In the genomic region with DNA sequence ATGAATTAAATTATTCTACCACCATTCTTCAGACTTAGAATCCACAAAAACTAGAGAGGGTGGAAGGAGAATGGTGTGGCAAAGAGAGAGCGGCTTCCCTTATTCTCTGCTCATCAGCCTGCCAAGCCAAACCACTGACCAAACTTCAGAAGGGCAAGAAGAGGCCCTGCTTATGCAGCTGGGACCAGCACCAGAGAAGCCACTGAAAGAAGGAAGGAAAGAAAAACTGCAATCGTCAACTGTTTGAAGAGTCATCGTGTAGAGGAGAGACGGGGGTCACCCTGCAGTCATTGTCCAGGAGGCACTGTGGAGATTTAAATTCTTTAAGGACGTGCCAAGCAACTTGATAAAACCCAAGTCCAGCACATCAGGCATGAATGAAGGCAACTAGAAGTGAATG, we compare ENCODE assay signal across 29 cellular contexts. TPM values are rescaled to one million over a fixed set of nuclear protein-coding genes. Genes with fewer than 3 reads are reported as not detected.
A peak's percentile ranks its signal among the peaks of the same experiment; 100 is the strongest.
DNase-seq lines count a peak whose midpoint lies in the region; ATAC-seq and TF ChIP-seq lines count a peak whose summit lies in the region.
"Had no signal": no experiment of that assay in that cellular context is flagged by ENCODE, and none has a peak within 500 bp of the region (broad histone marks: within the 10 kb centered on the region; RNA-seq: fewer than 3 reads in every experiment).

No MANE protein-coding gene starts in this region.

- WGBS in heart left ventricle, 4 donors, result 57 to 61% (median 59%) methylated on average over 5 of the region's 5 CpGs
- WGBS in esophagus squamous epithelium, 2 donors, result 58 to 60% methylated on average over 5 of the region's 5 CpGs

- no peak overlapping the region for H3K27ac ChIP-seq in right atrium auricular region
- peak overlapping the region in 6 of 12 donors; percentile 0 to 81 (median 18) for H3K27ac ChIP-seq in heart left ventricle
- H3K27ac ChIP-seq in esophagus squamous epithelium, result peak overlapping the region in 1 of 4 donors; percentile 34

- intact Hi-C loops in Right ventricle myocardium inferior (cut with DNase I) (no loop called here), heart left ventricle (cut with DNase I) (no loop called here), esophagus squamous epithelium (cut with DNase I) (no loop called here)

- no peak for TF ChIP-seq CTCF in right atrium auricular region (IDR thresholded peaks at IDR 0.05)
- no peak for TF ChIP-seq CTCF in heart left ventricle (IDR thresholded peaks at IDR 0.05)
- no peak for TF ChIP-seq CTCF in osteocyte (IDR thresholded peaks at IDR 0.05)
- TF ChIP-seq CTCF in esophagus squamous epithelium (IDR thresholded peaks at IDR 0.05), result no peak

- peaks cover 31% of the 10 kb centered on the region for H3K4me1 Mint-ChIP-seq in osteocyte (ENCODE audit: unreplicated experiment)
- H3K4me1 Mint-ChIP-seq: activated CD4-positive, alpha-beta T cell treated with anti-CD3 and anti-CD28 coated beads for 36 hours; activated naive CD8-positive, alpha-beta T cell treated with anti-CD3 and anti-CD28 coated beads, Interleukin-2, amount 50 U/mL, for 24 hours; stimulated activated memory B cell treated with anti-CD40 and anti-IgM and Interleukin-4, amounts not matched to agents 10 μg/mL and 1 μg/mL and 100 μg/mL, for 72 hours had no signal

- H3K36me3 ChIP-seq in right atrium auricular region (peaks cover 81% of the 10 kb centered on the region), heart left ventricle (peaks cover 0 to 83% (median 70%) of the 10 kb centered on the region in 9 donors), esophagus squamous epithelium (peaks cover 0 to 36% (median 0%) of the 10 kb centered on the region in 3 donors)

- peaks cover 0 to 93% of the 10 kb centered on the region in 2 donors for H3K4me1 ChIP-seq in right atrium auricular region
- H3K4me1 ChIP-seq in heart left ventricle, result peaks cover 5 to 97% (median 72%) of the 10 kb centered on the region in 12 donors
- peaks cover 5 to 84% (median 26%) of the 10 kb centered on the region in 3 donors for H3K4me1 ChIP-seq in esophagus squamous epithelium

- DNase-seq in Right ventricle myocardium inferior (ENCODE audit: missing footprints) (no peak), right atrium auricular region (ENCODE audit: low spot score) (no peak), heart left ventricle (no peak), osteocyte (ENCODE audit: extremely low spot score, unreplicated experiment) (peak; percentile 27), esophagus squamous epithelium (lab: John Stamatoyannopoulos, UW) (no peak)
- DNase-seq: 8988T; activated CD4-positive, alpha-beta T cell treated with anti-CD3 and anti-CD28 coated beads for 36 hours; activated CD8-positive, alpha-beta memory T cell treated with anti-CD3 and anti-CD28 coated beads for 24 hours; activated gamma-delta T cell; activated naive CD8-positive, alpha-beta T cell treated with anti-CD3 and anti-CD28 coated beads, Interleukin-2, amount 50 U/mL, for 24 hours; activated T-cell treated with anti-CD3 and anti-CD28 coated beads, Interleukin-2, amount 50 U/mL, for 1 hour; CD4-positive, alpha-beta memory T cell; effector memory CD8-positive, alpha-beta T cell; gastrocnemius medialis; hypothalamus; KG1; mammary epithelial cell; NCI-H1048; NCI-H1930; NCI-H526 treated with DMSO at 0.1 percent for 48 hours; stimulated activated CD4-positive, alpha-beta T cell treated with anti-CD3 and anti-CD28 coated beads, Interleukin-2, amount 100 ng/mL, for 48 hours had no signal

- H3K36me3 Mint-ChIP-seq in osteocyte (ENCODE audit: unreplicated experiment), result peaks cover 41% of the 10 kb centered on the region
- H3K36me3 Mint-ChIP-seq: CD4-positive, alpha-beta memory T cell; stimulated activated memory B cell treated with anti-CD40 and anti-IgM and Interleukin-4, amounts not matched to agents 10 μg/mL and 1 μg/mL and 100 μg/mL, for 72 hours had no signal

- no peak overlapping the region for H3K4me3 Mint-ChIP-seq in osteocyte (ENCODE audit: unreplicated experiment)
- H3K4me3 Mint-ChIP-seq: activated CD4-positive, alpha-beta T cell treated with anti-CD3 and anti-CD28 coated beads for 36 hours; activated naive CD8-positive, alpha-beta T cell treated with anti-CD3 and anti-CD28 coated beads, Interleukin-2, amount 50 U/mL, for 24 hours; brain; CD4-positive, alpha-beta memory T cell; effector memory CD8-positive, alpha-beta T cell; stimulated activated memory B cell treated with anti-CD40 and anti-IgM and Interleukin-4, amounts not matched to agents 10 μg/mL and 1 μg/mL and 100 μg/mL, for 72 hours had no signal

- H3K27ac Mint-ChIP-seq in osteocyte (ENCODE audit: unreplicated experiment), result no peak overlapping the region
- H3K27ac Mint-ChIP-seq: activated CD4-positive, alpha-beta T cell treated with anti-CD3 and anti-CD28 coated beads for 36 hours; activated naive CD8-positive, alpha-beta T cell treated with anti-CD3 and anti-CD28 coated beads, Interleukin-2, amount 50 U/mL, for 24 hours; CD4-positive, alpha-beta memory T cell; effector memory CD8-positive, alpha-beta T cell; stimulated activated memory B cell treated with anti-CD40 and anti-IgM and Interleukin-4, amounts not matched to agents 10 μg/mL and 1 μg/mL and 100 μg/mL, for 72 hours had no signal

- TF ChIP-seq POLR2A in heart left ventricle (IDR thresholded peaks at IDR 0.05) (no peak), esophagus squamous epithelium (IDR thresholded peaks at IDR 0.05) (no peak)

- ATAC-seq in Right ventricle myocardium inferior (peak; percentile 21), heart left ventricle (peak in 3 of 4 donors; percentile 8 to 32 (median 18)), GM19395 (IDR thresholded peaks at IDR 0.05; ENCODE audit: unreplicated experiment) (no peak), HG02763 (IDR thresholded peaks at IDR 0.05; ENCODE audit: unreplicated experiment) (no peak), GM18861 (IDR thresholded peaks at IDR 0.05; ENCODE audit: unreplicated experiment) (no peak)
- ATAC-seq: activated CD4-positive, alpha-beta T cell treated with anti-CD3 and anti-CD28 coated beads for 36 hours; activated naive CD8-positive, alpha-beta T cell treated with anti-CD3 and anti-CD28 coated beads, Interleukin-2, amount 50 U/mL, for 24 hours; effector memory CD8-positive, alpha-beta T cell; esophagus mucosa; gastrocnemius medialis; SK-N-SH treated with all-trans-retinoic acid at 6 μM for 48 hours; stimulated activated memory B cell treated with anti-CD40 and anti-IgM and Interleukin-4, amounts not matched to agents 10 μg/mL and 1 μg/mL and 100 μg/mL, for 72 hours had no signal

- H3K4me3 ChIP-seq in right atrium auricular region (no peak overlapping the region), heart left ventricle (no peak overlapping the region), esophagus squamous epithelium (no peak overlapping the region)
- H3K4me3 ChIP-seq: gastrocnemius medialis had no signal

- H3K27me3 ChIP-seq in right atrium auricular region, result no peaks in the 10 kb centered on the region
- H3K27me3 ChIP-seq in heart left ventricle, result no peaks in the 10 kb centered on the region
- no peaks in the 10 kb centered on the region for H3K27me3 ChIP-seq in esophagus squamous epithelium
- H3K27me3 ChIP-seq: gastrocnemius medialis had no signal

- H3K9me3 Mint-ChIP-seq in osteocyte (ENCODE audit: unreplicated experiment), result no peaks in the 10 kb centered on the region
- H3K9me3 Mint-ChIP-seq: activated naive CD8-positive, alpha-beta T cell treated with anti-CD3 and anti-CD28 coated beads, Interleukin-2, amount 50 U/mL, for 24 hours; brain; CD4-positive, alpha-beta memory T cell; effector memory CD8-positive, alpha-beta T cell; stimulated activated memory B cell treated with anti-CD40 and anti-IgM and Interleukin-4, amounts not matched to agents 10 μg/mL and 1 μg/mL and 100 μg/mL, for 72 hours had no signal

- H3K9me3 ChIP-seq in right atrium auricular region, result no peaks in the 10 kb centered on the region
- H3K9me3 ChIP-seq in heart left ventricle, result no peaks in the 10 kb centered on the region
- H3K9me3 ChIP-seq in esophagus squamous epithelium, result no peaks in the 10 kb centered on the region
- H3K9me3 ChIP-seq: gastrocnemius medialis had no signal

- no peaks in the 10 kb centered on the region for H3K27me3 Mint-ChIP-seq in osteocyte (ENCODE audit: unreplicated experiment)

RNA-seq across cellular contexts. Expression of a gene that starts 15.6 kb away (rescaled TPM):
- total RNA-seq in Right ventricle myocardium inferior (198 TPM), right atrium auricular region (100 to 1,000 TPM; 160 to 164 TPM), heart left ventricle (100 to 1,000 TPM; 133 to 421 (median 186) TPM), osteocyte (188 and 204 TPM in 2 replicates), esophagus squamous epithelium (100 to 1,000 TPM in 1 of 4 donors, 10 to 100 TPM in 2, 1 to 10 TPM in 1; 4.0 to 102 (median 27.3) TPM)
- 100 to 1,000 TPM in 1 of 2 donors, 10 to 100 TPM in 1; 92.2 to 220 TPM for polyA plus RNA-seq in heart left ventricle
- total RNA-seq: OCI-LY7 had no signal
- polyA plus RNA-seq: CD4-positive, alpha-beta memory T cell had no signal

Comparison
In these comparisons a context has a peak if more than half of its experiments do, and no peak if none do; other contexts are left out.
1. ATAC-seq: peak in Right ventricle myocardium inferior (single experiment) and heart left ventricle (3 of 4); none in GM19395 (single experiment), HG02763 (single experiment) and GM18861 (single experiment).